Comparison of ENCODE assay signal across 17 cellular contexts in the genomic region with DNA sequence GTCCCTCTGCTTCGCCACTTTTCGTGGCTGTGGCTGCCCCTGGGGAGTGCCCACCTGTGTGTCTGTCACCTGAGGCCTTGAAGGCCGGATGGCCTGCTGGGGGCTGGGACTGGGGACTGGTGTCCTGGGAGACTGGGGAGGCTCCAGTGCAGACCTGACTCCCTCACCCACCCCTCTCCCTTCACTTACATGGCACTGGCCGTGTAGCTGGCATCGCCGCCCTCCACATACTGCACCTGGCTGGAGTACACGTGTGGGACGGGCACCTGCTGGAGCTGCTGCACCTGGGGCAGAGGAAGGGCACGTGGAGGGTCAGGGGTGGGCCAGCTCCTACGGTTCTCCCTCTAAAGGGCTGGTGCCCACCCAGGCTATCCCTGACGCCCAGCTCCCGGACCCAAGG. TPM values are rescaled to one million over a fixed set of nuclear protein-coding genes. Genes with fewer than 3 reads are reported as not detected.
DNase-seq lines count a peak whose midpoint lies in the region; ATAC-seq and TF ChIP-seq lines count a peak whose summit lies in the region.
"Had no signal": no experiment of that assay in that cellular context is flagged by ENCODE, and none has a peak within 500 bp of the region (broad histone marks: within the 10 kb centered on the region; RNA-seq: fewer than 3 reads in every experiment).

No MANE protein-coding gene starts in this region.

- H3K9me3 ChIP-seq in HUES64 (ENCODE audit: insufficient read depth, low read depth, low read length) (no peaks in the 10 kb centered on the region), suprapubic skin (no peaks in the 10 kb centered on the region)

- TF ChIP-seq EP300 in suprapubic skin (IDR thresholded peaks at IDR 0.05), result no peak

- no peak for TF ChIP-seq POLR2A in suprapubic skin (IDR thresholded peaks at IDR 0.05)

- H3K9ac ChIP-seq in HUES64 (ENCODE audit: low read depth, low read length), result no peak overlapping the region

- H3K36me3 Mint-ChIP-seq in naive B cell (peaks cover 0 to 20% of the 10 kb centered on the region in 2 donors), natural killer cell (no peaks in the 10 kb centered on the region), endothelial cell (ENCODE audit: low read depth, unreplicated experiment) (peaks cover 14% of the 10 kb centered on the region)

- H3K9me3 Mint-ChIP-seq in naive B cell, result no peaks in the 10 kb centered on the region
- no peaks in the 10 kb centered on the region for H3K9me3 Mint-ChIP-seq in natural killer cell
- H3K9me3 Mint-ChIP-seq in endothelial cell (ENCODE audit: unreplicated experiment), result no peaks in the 10 kb centered on the region

- H3K27me3 Mint-ChIP-seq in naive B cell, result peaks cover 0 to 5% (median 0%) of the 10 kb centered on the region in 3 donors
- H3K27me3 Mint-ChIP-seq in natural killer cell (ENCODE audit: low read depth in 2 of 2), result no peaks in the 10 kb centered on the region
- H3K27me3 Mint-ChIP-seq in endothelial cell (ENCODE audit: unreplicated experiment), result peaks cover 14% of the 10 kb centered on the region

- peak overlapping the region in 2 of 6 donors; percentile 41 to 77 for H3K27ac Mint-ChIP-seq in naive B cell
- peak overlapping the region in 1 of 2 donors; percentile 74 for H3K27ac Mint-ChIP-seq in natural killer cell
- no peak overlapping the region for H3K27ac Mint-ChIP-seq in endothelial cell (ENCODE audit: unreplicated experiment)

- H3K4me3 ChIP-seq in HUES64 (ENCODE audit: low read length), result peak overlapping the region; percentile 29; the same call in 1 of the 2 replicates
- peak overlapping the region; percentile 72 for H3K4me3 ChIP-seq in coronary artery
- peak overlapping the region; percentile 60 for H3K4me3 ChIP-seq in suprapubic skin
- H3K4me3 ChIP-seq in foreskin fibroblast (ENCODE audit: low read depth in 1 of 2, low read length in 2 of 2), result no peak overlapping the region

- 89% methylated on average over 12 of the region's 12 CpGs for WGBS in HUES64
- 77% methylated on average over 8 of the region's 12 CpGs for WGBS in suprapubic skin

- peaks cover 15% of the 10 kb centered on the region; the same call in 1 of the 2 replicates for H3K4me1 ChIP-seq in HUES64 (ENCODE audit: insufficient read depth, low read length)
- peaks cover 23% of the 10 kb centered on the region for H3K4me1 ChIP-seq in suprapubic skin

- 0 out of 2 replicates have a peak, but pooled peaks cover 15% of the 10 kb centered on the region for H3K36me3 ChIP-seq in HUES64 (ENCODE audit: insufficient read depth, low read length)
- H3K36me3 ChIP-seq in suprapubic skin, result peaks cover 15% of the 10 kb centered on the region

- H3K4me1 Mint-ChIP-seq in naive B cell (peaks cover 29 to 44% (median 35%) of the 10 kb centered on the region in 3 donors), natural killer cell (peaks cover 0 to 28% of the 10 kb centered on the region in 2 donors), endothelial cell (ENCODE audit: unreplicated experiment) (peaks cover 12% of the 10 kb centered on the region)

- intact Hi-C loops in natural killer cell (cut with micrococcal nuclease), result no loop called here

- ATAC-seq in naive B cell (ENCODE audit: low read depth in 2 of 2), result no peak
- ATAC-seq in natural killer cell, result no peak
- ATAC-seq in GM18520 (IDR thresholded peaks at IDR 0.05; ENCODE audit: unreplicated experiment), result no peak
- ATAC-seq: Panc1 had no signal

- peak overlapping the region in 5 of 8 donors; percentile 12 to 82 (median 73) for H3K4me3 Mint-ChIP-seq in naive B cell
- no peak overlapping the region for H3K4me3 Mint-ChIP-seq in natural killer cell
- no peak overlapping the region for H3K4me3 Mint-ChIP-seq in endothelial cell (ENCODE audit: unreplicated experiment)

- H3K27me3 ChIP-seq in HUES64 (ENCODE audit: insufficient read depth, low read length) (no peaks in the 10 kb centered on the region), suprapubic skin (no peaks in the 10 kb centered on the region)

- H3K27ac ChIP-seq in HUES64 (ENCODE audit: low read depth, low read length), result peak overlapping the region; percentile 67
- peak overlapping the region; percentile 11 to 78 for H3K27ac ChIP-seq in coronary artery
- H3K27ac ChIP-seq in suprapubic skin, result peak overlapping the region; percentile 69

- TF ChIP-seq CTCF in coronary artery (IDR thresholded peaks at IDR 0.05) (no peak), suprapubic skin (IDR thresholded peaks at IDR 0.05) (no peak), foreskin fibroblast (IDR thresholded peaks at IDR 0.05; ENCODE audit: low read depth, low read length) (no peak), natural killer cell (IDR thresholded peaks at IDR 0.05) (no peak), endothelial cell (IDR thresholded peaks at IDR 0.05; ENCODE audit: unreplicated experiment) (no peak)

- no peak for DNase-seq in coronary artery (ENCODE audit: low spot score)
- DNase-seq in naive B cell, result no peak
- no peak for DNase-seq in suprapubic skin (ENCODE audit: low spot score in 2 of 2)
- no peak for DNase-seq in foreskin fibroblast
- DNase-seq in natural killer cell, result no peak
- no peak for DNase-seq in endothelial cell (ENCODE audit: low spot score)
- DNase-seq: activated naive CD4-positive, alpha-beta T cell treated with Interleukin-2 at 50 U/mL for 16 hours; MM.1S; NCI-H2227 treated with DMSO at 0.1 percent for 48 hours; occipital lobe; stimulated activated CD4-positive, alpha-beta T cell treated with anti-CD3 and anti-CD28 coated beads, Interleukin-4, amount 100 ng/mL, for 24 hours; T1000 had no signal

RNA-seq across cellular contexts. Expression of gene DCAF15, which starts 25.5 kb away (rescaled TPM):
- 46.5 TPM for polyA plus RNA-seq in HUES64 (2013, experiment 1 of 2)
- polyA plus RNA-seq in HUES64 (2013, experiment 2 of 2), result 48.3 TPM
- 1 to 10 TPM; 3.3 to 8.5 (median 5.4) TPM for polyA plus RNA-seq in naive B cell (ENCODE audit: low read depth in 6 of 6)
- total RNA-seq in suprapubic skin (10 to 100 TPM; 38.3 to 52.3 (median 46.2) TPM), natural killer cell (100 to 1,000 TPM; 121 to 149 (median 124) TPM), endothelial cell (ENCODE audit: unreplicated experiment) (53.0 TPM)

RNA-seq across cellular contexts. Expression of gene RFX1, which starts 28.3 kb away (rescaled TPM):
- 9.2 TPM for polyA plus RNA-seq in HUES64 (2013, experiment 1 of 2)
- 10.0 TPM for polyA plus RNA-seq in HUES64 (2013, experiment 2 of 2)
- polyA plus RNA-seq in naive B cell (ENCODE audit: low read depth in 6 of 6), result 1 to 10 TPM in 3 of 6 donors, under 1 TPM in 3; 0.27 to 2.3 (median 1.1) TPM
- 10 to 100 TPM in 2 of 4 donors, 1 to 10 TPM in 2; 6.8 to 13.2 (median 10.1) TPM for total RNA-seq in suprapubic skin
- 10 to 100 TPM; 26.0 to 31.8 (median 30.5) TPM for total RNA-seq in natural killer cell
- 16.2 TPM for total RNA-seq in endothelial cell (ENCODE audit: unreplicated experiment)

RNA-seq across cellular contexts. Expression of gene PODNL1, which starts 39.6 kb away (rescaled TPM):
- 0.80 TPM for polyA plus RNA-seq in HUES64 (2013, experiment 1 of 2)
- polyA plus RNA-seq in HUES64 (2013, experiment 2 of 2), result 1.6 TPM
- polyA plus RNA-seq in naive B cell (ENCODE audit: low read depth in 6 of 6), result not detected
- 10 to 100 TPM in 1 of 4 donors, 1 to 10 TPM in 3; 2.3 to 10.6 (median 5.7) TPM for total RNA-seq in suprapubic skin
- under 1 TPM in 1 of 3 donors, not detected in 2; 0.61 TPM for total RNA-seq in natural killer cell
- not detected for total RNA-seq in endothelial cell (ENCODE audit: unreplicated experiment)
- total RNA-seq: occipital lobe had no signal

RNA-seq across cellular contexts. Expression of gene RLN3, which starts 50.1 kb away (rescaled TPM):
- polyA plus RNA-seq in HUES64 (2013, experiment 1 of 2), result not detected
- not detected for polyA plus RNA-seq in HUES64 (2013, experiment 2 of 2)
- not detected for polyA plus RNA-seq in naive B cell (ENCODE audit: low read depth in 6 of 6)
- not detected for total RNA-seq in suprapubic skin
- total RNA-seq in natural killer cell, result not detected
- not detected for total RNA-seq in endothelial cell (ENCODE audit: unreplicated experiment)
- total RNA-seq: activated CD8-positive, alpha-beta memory T cell treated with anti-CD3 and anti-CD28 coated beads for 36 hours; chondrocyte; occipital lobe had no signal

RNA-seq across cellular contexts. Expression of gene IL27RA, which starts 53.8 kb away (rescaled TPM):
- polyA plus RNA-seq in HUES64 (2013, experiment 1 of 2), result 5.1 TPM
- 7.7 TPM for polyA plus RNA-seq in HUES64 (2013, experiment 2 of 2)
- polyA plus RNA-seq in naive B cell (ENCODE audit: low read depth in 6 of 6), result 10 to 100 TPM; 38.5 to 55.6 (median 48.2) TPM
- total RNA-seq in suprapubic skin (1 to 10 TPM in 3 of 4 donors, under 1 TPM in 1; 0.76 to 2.5 (median 1.5) TPM), natural killer cell (10 to 100 TPM; 38.4 to 61.1 (median 58.0) TPM), endothelial cell (ENCODE audit: unreplicated experiment) (6.3 TPM)

Comparison
In these comparisons a context has a peak if more than half of its experiments do, and no peak if none do; other contexts are left out.
1. H3K4me3 ChIP-seq: peak in HUES64 (single experiment), coronary artery (single experiment) and suprapubic skin (single experiment); none in foreskin fibroblast (0 of 2).
2. H3K4me3 Mint-ChIP-seq: peak in naive B cell (5 of 8); none in natural killer cell (single experiment) and endothelial cell (single experiment).
3. Peak in every context shown above with its lines, with median percentiles within 50 percentile points of each other: H3K27ac ChIP-seq.